Comparison of ENCODE assay signal across 1 cellular context in genomic region chr3:59052803-59053411, GRCh38.
TF ChIP-seq lines count a peak whose summit lies in the region.

No MANE protein-coding gene starts in this region.

TF ChIP-seq in HepG2, 621 proteins besides CTCF, POLR2A, EP300 and RAD21 (continued from another document):
- TF ChIP-seq, protein P1, sequence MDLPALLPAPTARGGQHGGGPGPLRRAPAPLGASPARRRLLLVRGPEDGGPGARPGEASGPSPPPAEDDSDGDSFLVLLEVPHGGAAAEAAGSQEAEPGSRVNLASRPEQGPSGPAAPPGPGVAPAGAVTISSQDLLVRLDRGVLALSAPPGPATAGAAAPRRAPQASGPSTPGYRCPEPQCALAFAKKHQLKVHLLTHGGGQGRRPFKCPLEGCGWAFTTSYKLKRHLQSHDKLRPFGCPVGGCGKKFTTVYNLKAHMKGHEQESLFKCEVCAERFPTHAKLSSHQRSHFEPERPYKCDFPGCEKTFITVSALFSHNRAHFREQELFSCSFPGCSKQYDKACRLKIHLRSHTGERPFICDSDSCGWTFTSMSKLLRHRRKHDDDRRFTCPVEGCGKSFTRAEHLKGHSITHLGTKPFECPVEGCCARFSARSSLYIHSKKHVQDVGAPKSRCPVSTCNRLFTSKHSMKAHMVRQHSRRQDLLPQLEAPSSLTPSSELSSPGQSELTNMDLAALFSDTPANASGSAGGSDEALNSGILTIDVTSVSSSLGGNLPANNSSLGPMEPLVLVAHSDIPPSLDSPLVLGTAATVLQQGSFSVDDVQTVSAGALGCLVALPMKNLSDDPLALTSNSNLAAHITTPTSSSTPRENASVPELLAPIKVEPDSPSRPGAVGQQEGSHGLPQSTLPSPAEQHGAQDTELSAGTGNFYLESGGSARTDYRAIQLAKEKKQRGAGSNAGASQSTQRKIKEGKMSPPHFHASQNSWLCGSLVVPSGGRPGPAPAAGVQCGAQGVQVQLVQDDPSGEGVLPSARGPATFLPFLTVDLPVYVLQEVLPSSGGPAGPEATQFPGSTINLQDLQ (CRISPR knock-in tag; IDR thresholded peaks at IDR 0.05) = no peak
- TF ChIP-seq ZNF160 (CRISPR knock-in tag; IDR thresholded peaks at IDR 0.05) = no peak
- TF ChIP-seq ZNF781 (CRISPR knock-in tag; IDR thresholded peaks at IDR 0.05; ENCODE audit: borderline replicate concordance, not compliant biosample characterization) = no peak
- no peak for TF ChIP-seq CHCHD3 (CRISPR knock-in tag; IDR thresholded peaks at IDR 0.05)
- peak; percentile 39; the same call in 1 of the 2 replicates for TF ChIP-seq SMC3 (IDR thresholded peaks at IDR 0.05; ENCODE audit: low read length)
- no peak for TF ChIP-seq HCFC1 (IDR thresholded peaks at IDR 0.05; ENCODE audit: low read depth, low read length)
- no peak for TF ChIP-seq MAX (IDR thresholded peaks at IDR 0.05)
- TF ChIP-seq ZMYM3 (CRISPR knock-in tag; IDR thresholded peaks at IDR 0.05) = no peak
- TF ChIP-seq ZNF780A (CRISPR knock-in tag; IDR thresholded peaks at IDR 0.05) = no peak
- no peak for TF ChIP-seq ZNF574 (CRISPR knock-in tag; IDR thresholded peaks at IDR 0.05)
- no peak for TF ChIP-seq KDM3A (CRISPR knock-in tag; IDR thresholded peaks at IDR 0.05; ENCODE audit: low read depth)
- TF ChIP-seq GZF1 (CRISPR knock-in tag; IDR thresholded peaks at IDR 0.05) = no peak
TF ChIP-seq in HepG2: peak in this region for 2.
